ENCODE assay signal across 13 cellular contexts in the genomic region with DNA sequence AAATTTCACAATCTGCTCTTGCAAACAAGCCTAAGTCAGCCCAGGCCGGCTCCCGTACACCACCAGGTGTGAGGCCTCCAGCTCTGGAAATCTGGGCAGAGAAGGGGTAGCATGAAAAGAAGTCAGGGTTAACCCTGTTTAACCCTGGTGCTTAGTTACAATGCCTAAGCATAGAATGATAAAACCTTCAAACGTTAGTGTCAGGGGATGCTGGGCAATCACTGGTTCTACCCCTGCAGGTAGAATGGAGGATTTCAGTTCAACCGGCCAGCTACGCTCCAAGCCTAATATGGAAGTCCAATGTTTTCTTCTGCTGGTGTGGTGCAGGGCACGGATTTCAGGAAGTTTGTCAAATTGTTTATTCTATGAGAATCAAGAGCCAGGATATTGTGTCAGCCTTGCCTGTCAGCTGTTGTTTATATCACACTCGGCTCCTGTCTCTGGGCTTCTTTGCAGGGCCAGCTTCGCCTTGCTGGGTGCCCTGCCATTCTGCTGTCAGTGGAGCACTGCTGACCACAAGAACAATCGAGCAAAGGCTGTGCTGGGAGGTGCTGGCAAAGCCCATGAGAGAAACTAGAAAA. TPM values are rescaled to one million over a fixed set of nuclear protein-coding genes. Genes with fewer than 3 reads are reported as not detected.
DNase-seq lines count a peak whose midpoint lies in the region; ATAC-seq and TF ChIP-seq lines count a peak whose summit lies in the region.
"Had no signal": no experiment of that assay in that cellular context is flagged by ENCODE, and none has a peak within 500 bp of the region (broad histone marks: within the 10 kb centered on the region; RNA-seq: fewer than 3 reads in every experiment).

No MANE protein-coding gene starts in this region.

- no peak overlapping the region for H3K4me3 Mint-ChIP-seq in type B pancreatic cell
- H3K4me3 Mint-ChIP-seq: activated naive CD4-positive, alpha-beta T cell treated with anti-CD3 and anti-CD28 coated beads for 36 hours had no signal

- ATAC-seq in lower lobe of right lung: peak; percentile 74 to 78
- ATAC-seq in GM21619 (IDR thresholded peaks at IDR 0.05; ENCODE audit: unreplicated experiment): no peak
- no peak for ATAC-seq in GM21717 (IDR thresholded peaks at IDR 0.05; ENCODE audit: unreplicated experiment)
- ATAC-seq: left colon had no signal

- H3K36me3 Mint-ChIP-seq in type B pancreatic cell: no peaks in the 10 kb centered on the region

- H3K36me3 ChIP-seq in lower lobe of right lung: no peaks in the 10 kb centered on the region

- peaks cover 51% of the 10 kb centered on the region for H3K4me1 ChIP-seq in lower lobe of right lung

- intact Hi-C loops in lower lobe of right lung (cut with DNase I): no loop called here

- peaks cover 7% of the 10 kb centered on the region for H3K4me1 Mint-ChIP-seq in type B pancreatic cell (ENCODE audit: unreplicated experiment)

- DNase-seq in NCI-H510A treated with DMSO at 0.1 percent for 48 hours (lab: John Stamatoyannopoulos, UW): peak; percentile 97
- peak; percentile 88 to 95 for DNase-seq in dermis microvascular lymphatic vessel endothelial cell (ENCODE audit: low read depth in 2 of 2)
- DNase-seq in lower lobe of right lung: no peak
- DNase-seq in type B pancreatic cell (ENCODE audit: extremely low spot score, unreplicated experiment): no peak
- DNase-seq in GM19240 (ENCODE audit: insufficient read length, low spot score): no peak
- DNase-seq: activated CD4-positive, alpha-beta T cell treated with anti-CD3 and anti-CD28 coated beads for 48 hours; activated naive CD4-positive, alpha-beta T cell treated with anti-CD3 and anti-CD28 coated beads for 36 hours; DMS79 treated with DMSO at 0.1 percent for 48 hours; left colon; NCI-H1417 had no signal

- TF ChIP-seq CTCF in lower lobe of right lung (IDR thresholded peaks at IDR 0.05): peak; percentile 40
- peak; percentile 36 for TF ChIP-seq CTCF in type B pancreatic cell (conservative IDR thresholded peaks at IDR 0.05)

- H3K4me3 ChIP-seq in lower lobe of right lung: no peak overlapping the region
- H3K4me3 ChIP-seq: smooth muscle cell had no signal

- no peak overlapping the region for H3K27ac Mint-ChIP-seq in type B pancreatic cell
- H3K27ac Mint-ChIP-seq: activated naive CD4-positive, alpha-beta T cell treated with anti-CD3 and anti-CD28 coated beads for 36 hours had no signal

- H3K9me3 Mint-ChIP-seq in type B pancreatic cell: no peaks in the 10 kb centered on the region
- H3K9me3 Mint-ChIP-seq: activated naive CD4-positive, alpha-beta T cell treated with anti-CD3 and anti-CD28 coated beads for 36 hours had no signal

- H3K27me3 ChIP-seq in lower lobe of right lung (ENCODE audit: low read depth): no peaks in the 10 kb centered on the region

- H3K9me3 ChIP-seq in lower lobe of right lung: no peaks in the 10 kb centered on the region

- H3K27ac ChIP-seq in lower lobe of right lung: peak overlapping the region; percentile 65

- peaks cover 5% of the 10 kb centered on the region for H3K27me3 Mint-ChIP-seq in type B pancreatic cell

RNA-seq across cellular contexts. Expression of gene CD93, which starts 20.2 kb away (rescaled TPM):
- total RNA-seq in dermis microvascular lymphatic vessel endothelial cell: 71.6 and 101 TPM in 2 replicates
- total RNA-seq in lower lobe of right lung: 99.7 TPM
- total RNA-seq in type B pancreatic cell (ENCODE audit: low replicate concordance): 0.05 TPM in 1 of 2 replicates, not detected in the other
- total RNA-seq: smooth muscle cell had no signal

RNA-seq across cellular contexts. Expression of gene THBD, which starts 56.9 kb away (rescaled TPM):
- total RNA-seq in dermis microvascular lymphatic vessel endothelial cell: 7.7 and 9.6 TPM in 2 replicates
- total RNA-seq in lower lobe of right lung: 77.6 TPM
- total RNA-seq in type B pancreatic cell (ENCODE audit: low replicate concordance): 1.5 and 5.8 TPM in 2 replicates
- total RNA-seq: activated naive CD4-positive, alpha-beta T cell treated with anti-CD3 and anti-CD28 coated beads for 36 hours had no signal

Comparison
In these comparisons a context has a peak if more than half of its experiments do, and no peak if none do; other contexts are left out.
1. DNase-seq: peak in NCI-H510A treated with DMSO at 0.1 percent for 48 hours (single experiment) and dermis microvascular lymphatic vessel endothelial cell (2 of 2); none in lower lobe of right lung (single experiment), type B pancreatic cell (single experiment) and GM19240 (single experiment).
2. ATAC-seq: peak in lower lobe of right lung (2 of 2); none in GM21619 (single experiment) and GM21717 (single experiment).
3. RNA of gene CD93, which starts 20.2 kb away (total RNA-seq): 71.6 to 101 TPM in dermis microvascular lymphatic vessel endothelial cell and 99.7 TPM in lower lobe of right lung (single experiment); 0.05 TPM in type B pancreatic cell; every median in the first group is over 10 times any median in the second.